ENCODE assay signal across 8 cellular contexts in the genomic region with DNA sequence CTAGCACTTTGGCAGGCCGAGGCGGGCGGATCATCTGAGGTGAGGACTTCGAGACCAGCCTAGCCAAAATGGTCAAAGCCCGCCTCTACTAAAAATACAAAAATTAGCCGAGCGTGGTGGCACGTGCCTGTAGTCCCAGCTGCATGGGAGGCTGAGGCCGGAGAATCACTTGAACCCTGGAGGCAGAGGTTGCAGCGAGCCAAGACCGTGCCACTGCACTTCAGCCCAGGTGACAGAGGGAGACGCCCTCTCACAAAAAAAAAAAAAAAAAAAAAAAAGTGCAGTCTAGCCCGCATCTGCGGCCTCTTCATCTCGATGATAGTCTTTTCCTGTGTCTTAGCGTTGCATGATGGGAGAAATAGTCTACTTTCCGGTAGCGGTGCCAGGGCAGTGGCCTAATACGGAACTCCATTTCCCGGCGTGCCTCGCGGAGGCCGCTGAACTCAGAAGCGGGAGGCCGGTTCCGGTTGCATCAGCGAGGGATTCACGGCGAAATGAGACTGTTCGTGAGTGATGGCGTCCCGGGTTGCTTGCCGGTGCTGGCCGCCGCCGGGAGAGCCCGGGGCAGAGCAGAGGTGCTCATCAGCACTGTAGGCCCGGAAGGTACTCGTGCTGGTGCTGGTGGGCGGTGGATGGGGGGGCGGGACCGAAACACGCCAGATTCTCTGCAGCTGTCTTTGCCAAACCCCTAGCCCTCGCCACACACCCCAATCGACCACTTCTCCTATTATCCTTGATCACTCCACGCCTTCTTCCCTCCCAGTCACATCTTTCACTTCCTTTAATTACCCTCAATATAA. TPM values are rescaled to one million over a fixed set of nuclear protein-coding genes. Genes with fewer than 3 reads are reported as not detected.
A peak's percentile ranks its signal among the peaks of the same experiment; 100 is the strongest.
DNase-seq lines count a peak whose midpoint lies in the region; ATAC-seq and TF ChIP-seq lines count a peak whose summit lies in the region.

A gene (plus strand): TSS at position 472 of the 800 bp plus-strand sequence. CDS start 23 bp downstream, at position 495.

- peaks cover 15 to 44% (median 20%) of the 10 kb centered on the region in 6 donors for H3K4me1 ChIP-seq in spleen

- no peaks in the 10 kb centered on the region for H3K9me3 Mint-ChIP-seq in activated B cell treated with CpG ODN at 0.5 μM for 24 hours

- peaks cover 50% of the 10 kb centered on the region for H3K36me3 Mint-ChIP-seq in activated B cell treated with CpG ODN at 0.5 μM for 24 hours (ENCODE audit: low read depth)

- peaks cover 3 to 40% (median 30%) of the 10 kb centered on the region in 6 donors for H3K36me3 ChIP-seq in spleen

- H3K4me3 Mint-ChIP-seq in activated B cell treated with CpG ODN at 0.5 μM for 24 hours: peak within 1 kb of the TSS; percentile 97

- H3K9me3 ChIP-seq in spleen: no peaks in the 10 kb centered on the region

- H3K27me3 ChIP-seq in spleen (replicated peaks in 1 of 7): no peaks in the 10 kb centered on the region

- POLR2A ChIA-PET in activated B cell treated with CpG ODN at 0.5 μM for 24 hours (lab: Charles Lee): interaction anchor here (0.6 to 3.1 kb wide), 11 partner anchors 10 to 380 kb away, joined by 3 to 19 read pairs (median 3); a partner anchor contains a TSS

- H3K4me3 ChIP-seq in AG10803 (ENCODE audit: low read length) (peak within 1 kb of the TSS; percentile 67), spleen (peak within 1 kb of the TSS; percentile 61 to 92 (median 89))

- ATAC-seq in GM19023 (IDR thresholded peaks at IDR 0.05; ENCODE audit: unreplicated experiment) (peak; percentile 99), HG03280 (IDR thresholded peaks at IDR 0.05; ENCODE audit: unreplicated experiment) (peak; percentile 97), activated B cell treated with CpG ODN at 0.5 μM for 24 hours (ENCODE audit: low read depth) (peak; percentile 97)

- H3K27ac Mint-ChIP-seq in activated B cell treated with CpG ODN at 0.5 μM for 24 hours: peak within 1 kb of the TSS; percentile 97

- CTCF ChIA-PET in activated B cell treated with CpG ODN at 0.5 μM for 24 hours (lab: Charles Lee): interaction anchor here (1.2 to 1.8 kb wide), 2 partner anchors 28 to 29 kb away, joined by 4 to 7 read pairs; a partner anchor contains a TSS

- no peak within 1 kb of the TSS for H3K27ac ChIP-seq in caudate nucleus (ENCODE audit: low read depth, low read length)
- peak within 1 kb of the TSS; percentile 63 to 92 (median 76) for H3K27ac ChIP-seq in spleen

- TF ChIP-seq POLR2A in spleen (IDR thresholded peaks at IDR 0.05): peak in 1 of 3 donors; percentile 22

- 7 to 13% (median 11%) methylated on average over 43 to 47 of the region's 47 CpGs for WGBS in spleen, 5 donors

- no peaks in the 10 kb centered on the region for H3K27me3 Mint-ChIP-seq in activated B cell treated with CpG ODN at 0.5 μM for 24 hours

- DNase-seq in AG10803 (ENCODE audit: low read depth): peak; percentile 96
- peak; percentile 97 for DNase-seq in NCI-H345 (lab: John Stamatoyannopoulos, UW)
- DNase-seq in activated B cell treated with CpG ODN at 0.5 μM for 24 hours: peak; percentile 83
- DNase-seq in caudate nucleus (lab: John Stamatoyannopoulos, UW): peak; percentile 30 to 98 (median 91)
- peak; percentile 99 for DNase-seq in inferior parietal cortex (ENCODE audit: extremely low spot score)
- DNase-seq in spleen: peak; percentile 98

- no peak for TF ChIP-seq CTCF in AG10803 (conservative IDR thresholded peaks at IDR 0.05; ENCODE audit: low read length)
- no peak for TF ChIP-seq CTCF in activated B cell treated with CpG ODN at 0.5 μM for 24 hours (IDR thresholded peaks at IDR 0.05)
- TF ChIP-seq CTCF in spleen (IDR thresholded peaks at IDR 0.05 in 8 of 11, conservative IDR thresholded peaks at IDR 0.05 in 3 of 11): peak in 4 of 11 experiments; percentile 23 to 47 (median 30)

- intact Hi-C loops in activated B cell treated with CpG ODN at 0.5 μM for 24 hours (cut with micrococcal nuclease) (loop anchor here (1.0 to 5.0 kb wide), 6 partner anchors 8 to 257 kb away; a partner anchor contains a TSS), spleen (cut with DNase I; ENCODE audit: low total_unique reads) (no loop called here)

- peaks cover 41% of the 10 kb centered on the region for H3K4me1 Mint-ChIP-seq in activated B cell treated with CpG ODN at 0.5 μM for 24 hours

RNA-seq across cellular contexts. Expression of the gene that starts here (rescaled TPM):
- total RNA-seq in activated B cell treated with CpG ODN at 0.5 μM for 24 hours (368 and 425 TPM in 2 replicates), spleen (100 to 1,000 TPM in 4 of 7 donors, 10 to 100 TPM in 3; 72.4 to 186 (median 146) TPM)
- polyA plus RNA-seq in spleen: 100 to 1,000 TPM in 1 of 3 donors, 10 to 100 TPM in 2; 67.4 to 104 (median 89.2) TPM
